Comparison of ENCODE assay signal across 8 cellular contexts in genomic region chr4:108649863-108650211, GRCh38. TPM values are rescaled to one million over a fixed set of nuclear protein-coding genes. Genes with fewer than 3 reads are reported as not detected.
A peak's percentile ranks its signal among the peaks of the same experiment; 100 is the strongest.
DNase-seq lines count a peak whose midpoint lies in the region; ATAC-seq and TF ChIP-seq lines count a peak whose summit lies in the region.

No MANE protein-coding gene starts in this region.

- no peak overlapping the region for H3K9ac ChIP-seq in muscle layer of colon (ENCODE audit: low read length)

- H3K4me3 ChIP-seq in ascending aorta (peak overlapping the region; percentile 52 to 95), muscle layer of colon (ENCODE audit: low read depth in 1 of 2, low read length in 2 of 2) (peak overlapping the region; percentile 4 to 42), mucosa of descending colon (no peak overlapping the region)

- H3K4me1 ChIP-seq in ascending aorta = peaks cover 0 to 9% of the 10 kb centered on the region in 2 donors
- H3K4me1 ChIP-seq in muscle layer of colon (ENCODE audit: insufficient read depth, low read length) = peaks cover 21% of the 10 kb centered on the region
- H3K4me1 ChIP-seq in mucosa of descending colon (ENCODE audit: low read depth) = no peaks in the 10 kb centered on the region

- no peak; the same call in 1 of the 2 replicates for TF ChIP-seq CTCF in 22Rv1 (IDR thresholded peaks at IDR 0.05)
- no peak for TF ChIP-seq CTCF in ascending aorta (IDR thresholded peaks at IDR 0.05)
- TF ChIP-seq CTCF in mucosa of descending colon (IDR thresholded peaks at IDR 0.05) = no peak

- DNase-seq in ascending aorta (ENCODE audit: low spot score in 2 of 2) = no peak
- no peak for DNase-seq in mucosa of descending colon
- DNase-seq in T1000 (lab: John Stamatoyannopoulos, UW) = no peak
- DNase-seq in NCI-H1417 (lab: John Stamatoyannopoulos, UW) = no peak

- no peaks in the 10 kb centered on the region for H3K36me3 ChIP-seq in ascending aorta
- H3K36me3 ChIP-seq in muscle layer of colon (ENCODE audit: insufficient read depth, low read length) = no peaks in the 10 kb centered on the region
- H3K36me3 ChIP-seq in mucosa of descending colon (ENCODE audit: low read depth) = no peaks in the 10 kb centered on the region

- H3K9me3 ChIP-seq in ascending aorta (no peaks in the 10 kb centered on the region), muscle layer of colon (ENCODE audit: low read length) (no peaks in the 10 kb centered on the region), mucosa of descending colon (no peaks in the 10 kb centered on the region)

- ATAC-seq in GM19025 (IDR thresholded peaks at IDR 0.05; ENCODE audit: low read depth, unreplicated experiment) (peak; percentile 10), HG03175 (IDR thresholded peaks at IDR 0.05; ENCODE audit: unreplicated experiment) (peak; percentile 1), mucosa of descending colon (no peak)

- intact Hi-C loops in ascending aorta (cut with DNase I) (loop anchor here (1.0 to 10.0 kb wide), 4 partner anchors 30 to 1167 kb away; partner anchors contain the start of genes CASP6, GAR1, LEF1 and RPL34), mucosa of descending colon (cut with DNase I, micrococcal nuclease) (no loop called here)

- H3K27ac ChIP-seq in 22Rv1 (peak overlapping the region; percentile 81), ascending aorta (peak overlapping the region; percentile 81 to 82), muscle layer of colon (ENCODE audit: low read depth, low read length) (no peak overlapping the region)

- no peaks in the 10 kb centered on the region for H3K27me3 ChIP-seq in ascending aorta
- H3K27me3 ChIP-seq in muscle layer of colon (ENCODE audit: control insufficient read depth in 1 of 2, insufficient read depth in 2 of 2, low read length in 2 of 2) = no peaks in the 10 kb centered on the region

RNA-seq across cellular contexts. Expression of gene OSTC, which starts 0.6 kb away (rescaled TPM):
- total RNA-seq in ascending aorta = 50.4 TPM
- 10 to 100 TPM; 48.7 to 75.0 (median 51.5) TPM for total RNA-seq in mucosa of descending colon

RNA-seq across cellular contexts. Expression of gene RPL34, which starts 29.5 kb away (rescaled TPM):
- total RNA-seq in ascending aorta = 571 TPM
- 100 to 1,000 TPM; 835 to 932 (median 883) TPM for total RNA-seq in mucosa of descending colon
